In the genomic region with DNA sequence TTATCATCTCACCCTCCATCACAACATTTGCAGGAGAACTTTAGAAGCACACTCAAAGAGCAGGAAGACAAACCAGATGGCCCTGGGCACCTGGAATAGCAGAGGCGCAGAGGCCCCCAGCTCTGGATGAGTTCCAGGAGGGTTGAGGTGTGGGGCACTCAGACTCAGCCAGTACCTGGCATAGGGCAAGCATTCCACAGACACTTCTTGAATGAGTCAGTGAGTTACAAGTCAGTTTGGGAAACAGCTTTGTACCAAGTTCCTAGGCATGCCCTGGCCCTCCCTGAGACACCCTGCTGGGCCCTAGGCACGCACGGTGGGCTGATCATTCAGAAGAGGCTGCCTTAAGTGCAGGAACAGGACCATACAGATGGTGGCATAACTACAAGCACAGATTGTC, we compare ENCODE assay signal across 14 cellular contexts. TPM values are rescaled to one million over a fixed set of nuclear protein-coding genes. Genes with fewer than 3 reads are reported as not detected.
DNase-seq lines count a peak whose midpoint lies in the region; ATAC-seq and TF ChIP-seq lines count a peak whose summit lies in the region.
"Had no signal": no experiment of that assay in that cellular context is flagged by ENCODE, and none has a peak within 500 bp of the region (broad histone marks: within the 10 kb centered on the region; RNA-seq: fewer than 3 reads in every experiment).

No MANE protein-coding gene starts in this region.

- no peak overlapping the region for H3K4me3 ChIP-seq in cardiac fibroblast (replicated peaks in 1 of 2; ENCODE audit: low read depth in 2 of 2, low read length in 2 of 2)
- no peak overlapping the region for H3K4me3 ChIP-seq in mesendoderm (ENCODE audit: low read length)
- no peak overlapping the region for H3K4me3 ChIP-seq in gastroesophageal sphincter
- H3K4me3 ChIP-seq: K562, tibial nerve had no signal

- H3K9ac ChIP-seq in mesendoderm (ENCODE audit: low read length) = no peak overlapping the region

- H3K27ac ChIP-seq in mesendoderm (ENCODE audit: low read depth, low read length) (no peak overlapping the region), gastroesophageal sphincter (no peak overlapping the region)
- H3K27ac ChIP-seq: tibial nerve had no signal

- no peak overlapping the region for H2AK5ac ChIP-seq in mesendoderm (ENCODE audit: low read length)

- DNase-seq in DMS 273 (lab: John Stamatoyannopoulos, UW; ENCODE audit: unreplicated experiment) (peak; percentile 69), NCI-H226 (peak; percentile 98), cardiac fibroblast (ENCODE audit: low read depth in 2 of 2) (peak; percentile 1 to 3), mesendoderm (peak; percentile 85), SK-N-DZ (ENCODE audit: low spot score) (no peak), AG08396 (ENCODE audit: low spot score) (no peak)
- no peak for DNase-seq in central memory CD4-positive, alpha-beta T cell
- DNase-seq: activated CD8-positive, alpha-beta memory T cell treated with anti-CD3 and anti-CD28 coated beads for 24 hours; CD4-positive, CD25-positive, alpha-beta regulatory T cell; erythroblast; NCI-H526 treated with DMSO at 0.1 percent for 48 hours had no signal

- no peak overlapping the region for H2BK5ac ChIP-seq in mesendoderm (ENCODE audit: low read length)

- no peak overlapping the region for H3K18ac ChIP-seq in mesendoderm (ENCODE audit: low read length)

- no peak for ATAC-seq in gastroesophageal sphincter
- ATAC-seq: K562 had no signal

- no peak overlapping the region for H4K8ac ChIP-seq in mesendoderm (ENCODE audit: low read depth, low read length)

- H2BK15ac ChIP-seq in mesendoderm (replicated peaks; ENCODE audit: low read depth) = no peak overlapping the region

- peaks cover 5% of the 10 kb centered on the region for H3K4me1 ChIP-seq in mesendoderm (ENCODE audit: control insufficient read depth, low read depth, low read length)
- no peaks in the 10 kb centered on the region for H3K4me1 ChIP-seq in gastroesophageal sphincter
- H3K4me1 ChIP-seq: tibial nerve had no signal

- no peak for TF ChIP-seq CTCF in cardiac fibroblast (IDR thresholded peaks at IDR 0.05; ENCODE audit: low read depth, low read length)
- no peak for TF ChIP-seq CTCF in gastroesophageal sphincter (IDR thresholded peaks at IDR 0.05)

- H3K4ac ChIP-seq in mesendoderm (ENCODE audit: low read depth, low read length) = no peak overlapping the region

- no peak for TF ChIP-seq POLR2A in gastroesophageal sphincter (IDR thresholded peaks at IDR 0.05)

- peaks cover 2% of the 10 kb centered on the region for H3K36me3 ChIP-seq in mesendoderm (ENCODE audit: control insufficient read depth, insufficient read depth, low read length)
- peaks cover 0 to 5% of the 10 kb centered on the region in 2 donors for H3K36me3 ChIP-seq in gastroesophageal sphincter
- H3K36me3 ChIP-seq: tibial nerve had no signal

- H3K79me2 ChIP-seq in mesendoderm (ENCODE audit: control insufficient read depth, insufficient read depth, low read length) = no peaks in the 10 kb centered on the region

- H3K79me1 ChIP-seq in mesendoderm (ENCODE audit: low read length) = peaks cover 5% of the 10 kb centered on the region

- no peak overlapping the region for H4K5ac ChIP-seq in mesendoderm (ENCODE audit: low read length)

- H2BK120ac ChIP-seq in mesendoderm (ENCODE audit: low read depth, low read length) = no peak overlapping the region

- no peak overlapping the region for H3K4me2 ChIP-seq in mesendoderm (ENCODE audit: low read length)

- no peak for TF ChIP-seq EP300 in gastroesophageal sphincter (IDR thresholded peaks at IDR 0.05)

- H3K56ac ChIP-seq in mesendoderm (ENCODE audit: low read length) = no peak overlapping the region

- no peaks in the 10 kb centered on the region for H3K9me3 ChIP-seq in gastroesophageal sphincter

- no peak overlapping the region for H3K23ac ChIP-seq in mesendoderm (ENCODE audit: low read length)

- no CpG with 5 or more reads among the region's 3 CpGs for WGBS in mesendoderm (ENCODE audit: extremely low coverage, insufficient coverage, low lambda C conversion rate)
- no CpG with 5 or more reads among the region's 3 CpGs for WGBS in gastroesophageal sphincter (ENCODE audit: low coverage in 1 of 2), 2 donors

- H3K27me3 ChIP-seq in mesendoderm (ENCODE audit: insufficient read depth, low read length, poor library complexity) (no peaks in the 10 kb centered on the region), gastroesophageal sphincter (no peaks in the 10 kb centered on the region)
- H3K27me3 ChIP-seq: tibial nerve had no signal

RNA-seq across cellular contexts. Expression of gene MAP3K9, which starts 54.3 kb away (rescaled TPM):
- polyA plus RNA-seq in mesendoderm (2013, experiment 1 of 2) = 6.3 TPM
- polyA plus RNA-seq in mesendoderm (2013, experiment 2 of 2) = 6.4 TPM
- 1 to 10 TPM in 2 of 4 donors, under 1 TPM in 2; 0.62 to 2.4 (median 0.97) TPM for total RNA-seq in gastroesophageal sphincter
- polyA plus RNA-seq in SK-N-DZ (2014; cell fraction: cytosol; rRNA removed) = 2.8 and 3.1 TPM in 2 replicates
- 3.0 and 3.1 TPM in 2 replicates for polyA plus RNA-seq in SK-N-DZ (2014; cell fraction: nucleus; rRNA removed)

Comparison
In these comparisons a context has a peak if more than half of its experiments do, and no peak if none do; other contexts are left out.
1. DNase-seq: peak in DMS 273 (single experiment), NCI-H226 (single experiment), cardiac fibroblast (2 of 2) and mesendoderm (single experiment); none in SK-N-DZ (single experiment), AG08396 (single experiment) and central memory CD4-positive, alpha-beta T cell (single experiment).